Comparison of ENCODE assay signal across 11 cellular contexts in the genomic region with DNA sequence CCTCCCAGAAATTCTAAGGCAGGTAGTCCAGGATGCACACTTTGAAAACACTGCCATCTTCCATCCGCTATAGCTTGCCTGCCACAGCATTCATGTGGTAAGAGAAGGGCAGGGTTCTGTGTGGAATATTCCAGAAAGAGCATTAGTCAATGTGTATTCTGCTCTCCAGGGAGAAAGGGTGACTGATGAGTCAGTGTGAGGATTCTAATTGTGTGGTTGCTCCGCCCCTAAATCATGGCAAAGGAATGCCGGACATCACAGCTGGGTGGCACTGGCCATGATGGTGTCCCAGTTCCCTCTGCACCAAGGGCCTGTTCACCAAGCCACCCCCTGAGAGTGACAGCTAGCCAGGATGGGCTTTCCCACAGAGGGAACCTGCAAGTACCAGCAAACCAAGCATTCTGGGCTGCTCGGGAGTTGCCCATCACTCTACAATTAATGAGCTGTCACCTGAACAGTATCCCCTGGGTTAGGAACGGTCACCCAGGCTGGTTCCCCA. TPM values are rescaled to one million over a fixed set of nuclear protein-coding genes. Genes with fewer than 3 reads are reported as not detected.
DNase-seq lines count a peak whose midpoint lies in the region; ATAC-seq and TF ChIP-seq lines count a peak whose summit lies in the region.
"Had no signal": no experiment of that assay in that cellular context is flagged by ENCODE, and none has a peak within 500 bp of the region (broad histone marks: within the 10 kb centered on the region; RNA-seq: fewer than 3 reads in every experiment).

No MANE protein-coding gene starts in this region.

- H3K4me3 ChIP-seq in fibroblast of mammary gland (ENCODE audit: control insufficient read depth, low read depth, low read length) (no peak overlapping the region), tibial artery (no peak overlapping the region)

- no peak for TF ChIP-seq CTCF in fibroblast of mammary gland (conservative IDR thresholded peaks at IDR 0.05; ENCODE audit: control insufficient read depth, insufficient read depth, low read depth, low read length)
- no peak for TF ChIP-seq CTCF in tibial artery (IDR thresholded peaks at IDR 0.05)

- ATAC-seq in HG02571 (IDR thresholded peaks at IDR 0.05; ENCODE audit: unreplicated experiment) = no peak
- ATAC-seq in activated naive CD4-positive, alpha-beta T cell treated with anti-CD3 and anti-CD28 coated beads, Interleukin-2, amount 50 U/mL, for 72 hours = no peak
- ATAC-seq: activated CD8-positive, alpha-beta memory T cell treated with anti-CD3 and anti-CD28 coated beads, Interleukin-2, amount 10 ng/mL, durations not matched to agents 7 days and 5 days had no signal

- no peaks in the 10 kb centered on the region for H3K9me3 ChIP-seq in tibial artery

- peaks cover 42 to 83% (median 73%) of the 10 kb centered on the region in 3 donors for H3K36me3 ChIP-seq in tibial artery

- peak; percentile 22 for DNase-seq in ELF-1 (ENCODE audit: low read depth, low spot score)
- peak; percentile 85 for DNase-seq in RPMI7951 (ENCODE audit: low read depth)
- DNase-seq in fibroblast of mammary gland (ENCODE audit: low read depth) = peak; percentile 82
- peak; percentile 27 for DNase-seq in pulmonary artery endothelial cell (ENCODE audit: low read depth, low spot score)
- no peak for DNase-seq in tibial artery
- no peak for DNase-seq in activated naive CD4-positive, alpha-beta T cell treated with anti-CD3 and anti-CD28 coated beads, Interleukin-2, amount 50 U/mL, for 72 hours (ENCODE audit: low spot score in 2 of 2)
- no peak for DNase-seq in GOT3 (lab: John Stamatoyannopoulos, UW)
- DNase-seq: activated CD8-positive, alpha-beta memory T cell treated with anti-CD3 and anti-CD28 coated beads, Interleukin-2, amount 10 ng/mL, durations not matched to agents 7 days and 5 days; cerebellar nuclear complex; posterior cingulate gyrus had no signal

- H3K36me3 Mint-ChIP-seq in activated naive CD4-positive, alpha-beta T cell treated with anti-CD3 and anti-CD28 coated beads, Interleukin-2, amount 50 U/mL, for 72 hours = peaks cover under 1 to 9% of the 10 kb centered on the region in 2 donors

- no peaks in the 10 kb centered on the region for H3K9me3 Mint-ChIP-seq in activated naive CD4-positive, alpha-beta T cell treated with anti-CD3 and anti-CD28 coated beads, Interleukin-2, amount 50 U/mL, for 72 hours

- no peak overlapping the region for H3K27ac ChIP-seq in tibial artery

- intact Hi-C loops in tibial artery (cut with DNase I; ENCODE audit: low total_unique reads) = no loop called here

- H3K4me1 ChIP-seq in tibial artery = peaks cover 0 to 4% (median 0%) of the 10 kb centered on the region in 4 donors

- no peak overlapping the region for H3K27ac Mint-ChIP-seq in activated naive CD4-positive, alpha-beta T cell treated with anti-CD3 and anti-CD28 coated beads, Interleukin-2, amount 50 U/mL, for 72 hours
- H3K27ac Mint-ChIP-seq: activated CD8-positive, alpha-beta memory T cell treated with anti-CD3 and anti-CD28 coated beads, Interleukin-2, amount 10 ng/mL, durations not matched to agents 7 days and 5 days had no signal

- no peaks in the 10 kb centered on the region for H3K27me3 ChIP-seq in tibial artery

RNA-seq across cellular contexts. Expression of a gene that starts 9.5 kb away (rescaled TPM):
- 37.1 and 38.1 TPM in 2 replicates for total RNA-seq in RPMI7951 (2014; rRNA removed; shearing (Covaris generic))
- total RNA-seq in pulmonary artery endothelial cell = 26.3 and 35.3 TPM in 2 replicates
- 10 to 100 TPM; 35.4 to 77.8 TPM for total RNA-seq in activated naive CD4-positive, alpha-beta T cell treated with anti-CD3 and anti-CD28 coated beads, Interleukin-2, amount 50 U/mL, for 72 hours

RNA-seq across cellular contexts. Expression of a gene that starts 45.2 kb away (rescaled TPM):
- 11.3 and 13.5 TPM in 2 replicates for total RNA-seq in RPMI7951 (2014; rRNA removed; shearing (Covaris generic))
- total RNA-seq in pulmonary artery endothelial cell = 14.2 and 17.8 TPM in 2 replicates
- total RNA-seq in activated naive CD4-positive, alpha-beta T cell treated with anti-CD3 and anti-CD28 coated beads, Interleukin-2, amount 50 U/mL, for 72 hours = 10 to 100 TPM; 13.6 to 50.9 TPM

RNA-seq across cellular contexts. Expression of a gene that starts 54.1 kb away (rescaled TPM):
- not detected in 2 replicates for total RNA-seq in RPMI7951 (2014; rRNA removed; shearing (Covaris generic))
- total RNA-seq in pulmonary artery endothelial cell = not detected in 2 replicates
- not detected for total RNA-seq in activated naive CD4-positive, alpha-beta T cell treated with anti-CD3 and anti-CD28 coated beads, Interleukin-2, amount 50 U/mL, for 72 hours

Comparison
In these comparisons a context has a peak if more than half of its experiments do, and no peak if none do; other contexts are left out.
1. DNase-seq: peak in ELF-1 (single experiment), RPMI7951 (single experiment), fibroblast of mammary gland (single experiment) and pulmonary artery endothelial cell (single experiment); none in tibial artery (0 of 2), activated naive CD4-positive, alpha-beta T cell treated with anti-CD3 and anti-CD28 coated beads, Interleukin-2, amount 50 U/mL, for 72 hours (0 of 2) and GOT3 (single experiment).